ENCODE assay signal across 17 cellular contexts in genomic region chr22:49775191-49776052, GRCh38. TPM values are rescaled to one million over a fixed set of nuclear protein-coding genes. Genes with fewer than 3 reads are reported as not detected.
A peak's percentile ranks its signal among the peaks of the same experiment; 100 is the strongest.
DNase-seq lines count a peak whose midpoint lies in the region; ATAC-seq lines count a peak whose summit lies in the region.
"Had no signal": no experiment of that assay in that cellular context is flagged by ENCODE, and none has a peak within 500 bp of the region (broad histone marks: within the 10 kb centered on the region; RNA-seq: fewer than 3 reads in every experiment).

No MANE protein-coding gene starts in this region.

- H4K8ac ChIP-seq in neuronal stem cell (ENCODE audit: low read depth, low read length): no peak overlapping the region

- ATAC-seq in left cardiac atrium (no peak), Right ventricle myocardium superior (ENCODE audit: poor library complexity) (no peak), HG02610 (IDR thresholded peaks at IDR 0.05; ENCODE audit: unreplicated experiment) (no peak), GM21526 (IDR thresholded peaks at IDR 0.05; ENCODE audit: low FRiP score, unreplicated experiment) (no peak), HG03342 (IDR thresholded peaks at IDR 0.05; ENCODE audit: unreplicated experiment) (no peak)

- no CpG with 5 or more reads among the region's 40 CpGs for WGBS in neuronal stem cell (ENCODE audit: extremely low coverage in 2 of 2, insufficient read length in 2 of 2, insufficient replicate concordance in 1 of 2), 2 donors

- no peak overlapping the region for H3K4me2 ChIP-seq in neuronal stem cell (ENCODE audit: insufficient read depth, low read length, poor library complexity, severe bottlenecking)

- no peak overlapping the region for H2BK120ac ChIP-seq in neuronal stem cell (ENCODE audit: low read depth, low read length)

- no peak overlapping the region for H3K27ac ChIP-seq in neuronal stem cell (replicated peaks; ENCODE audit: low read length)
- H3K27ac ChIP-seq: HL-60 had no signal

- H3K4me3 ChIP-seq in H7 (ENCODE audit: insufficient read depth, low read depth, low read length): no peak overlapping the region
- no peak overlapping the region for H3K4me3 ChIP-seq in neuronal stem cell (ENCODE audit: low read length in 2 of 2)

- H4K91ac ChIP-seq in neuronal stem cell (ENCODE audit: low read depth, low read length, poor library complexity): no peak overlapping the region

- H2AFZ ChIP-seq in neuronal stem cell (ENCODE audit: low read length): no peak overlapping the region

- H2AK5ac ChIP-seq in neuronal stem cell (ENCODE audit: low read depth, low read length): no peak overlapping the region

- H2BK12ac ChIP-seq in neuronal stem cell (ENCODE audit: low read length): no peak overlapping the region

- no peak overlapping the region for H3K9ac ChIP-seq in neuronal stem cell (ENCODE audit: low read depth, low read length, poor library complexity)

- no peaks in the 10 kb centered on the region for H3K27me3 ChIP-seq in H7 (ENCODE audit: control insufficient read depth, insufficient read depth, low read length)
- H3K27me3 ChIP-seq in neuronal stem cell (ENCODE audit: control insufficient read depth in 3 of 3, insufficient read depth in 3 of 3, low read depth in 1 of 3, low read length in 3 of 3): no peaks in the 10 kb centered on the region

- DNase-seq in left cardiac atrium (peak; percentile 21), Right ventricle myocardium superior (no peak), H7 (peak; percentile 56), neuronal stem cell (ENCODE audit: low spot score) (no peak)
- DNase-seq: 8988T; AML-193; Calu3; CD4-positive, alpha-beta T cell; DMS 273 treated with DMSO at 0.1 percent for 48 hours; HCEC 1CT; HFFc6; IMR-90; KBM-7 had no signal

- H2BK5ac ChIP-seq in neuronal stem cell (ENCODE audit: low read length): no peak overlapping the region

- H3K4ac ChIP-seq in neuronal stem cell (ENCODE audit: low read length): no peak overlapping the region

- no peaks in the 10 kb centered on the region for H3K4me1 ChIP-seq in neuronal stem cell (ENCODE audit: control insufficient read depth in 2 of 2, insufficient read depth in 1 of 2, low read depth in 1 of 2, low read length in 2 of 2)

- H2BK15ac ChIP-seq in neuronal stem cell (ENCODE audit: low read length): no peak overlapping the region

- H3K36me3 ChIP-seq in H7 (replicated peaks; ENCODE audit: control insufficient read depth, insufficient read depth, low read length) (peaks cover 2% of the 10 kb centered on the region), neuronal stem cell (replicated peaks in 1 of 2; ENCODE audit: control insufficient read depth in 2 of 2, insufficient read depth in 2 of 2, low read length in 2 of 2) (peaks cover 34 to 78% of the 10 kb centered on the region in 2 donors)

- intact Hi-C loops in left cardiac atrium (cut with DNase I) (no loop called here), Right ventricle myocardium superior (cut with DNase I) (loop anchor here (10.0 kb wide), 1 partner anchor 259 kb away; no protein-coding TSS in a partner anchor)

- H3K9me3 ChIP-seq in neuronal stem cell (replicated peaks in 1 of 2; ENCODE audit: control insufficient read depth in 2 of 2, insufficient read depth in 1 of 2, low read depth in 1 of 2, low read length in 2 of 2): no peaks in the 10 kb centered on the region

- H3K79me1 ChIP-seq in neuronal stem cell (ENCODE audit: low read depth, low read length): peaks cover 25% of the 10 kb centered on the region

- no peak overlapping the region for H3K14ac ChIP-seq in neuronal stem cell (ENCODE audit: low read length)

- peak overlapping the region; percentile 13 for H3K18ac ChIP-seq in neuronal stem cell (ENCODE audit: low read length)

- no peak overlapping the region for H3K23ac ChIP-seq in neuronal stem cell (ENCODE audit: low read depth, low read length, poor library complexity)

RNA-seq across cellular contexts. Expression of gene BRD1, which starts 52.3 kb away (rescaled TPM):
- total RNA-seq in left cardiac atrium (10 to 100 TPM; 17.8 to 19.6 TPM), Right ventricle myocardium superior (15.9 TPM)
- 24.9 and 29.5 TPM in 2 replicates for total RNA-seq in H7 (2014; rRNA removed; shearing (Covaris generic))
- polyA plus RNA-seq in neuronal stem cell (2013, experiment 1 of 2): 21.8 TPM
- polyA plus RNA-seq in neuronal stem cell (2013, experiment 2 of 2): 22.7 TPM

Comparison
In these comparisons a context has a peak if more than half of its experiments do, and no peak if none do; other contexts are left out.
1. DNase-seq: peak in left cardiac atrium (single experiment) and H7 (single experiment); none in Right ventricle myocardium superior (single experiment) and neuronal stem cell (single experiment).